In the genomic region with DNA sequence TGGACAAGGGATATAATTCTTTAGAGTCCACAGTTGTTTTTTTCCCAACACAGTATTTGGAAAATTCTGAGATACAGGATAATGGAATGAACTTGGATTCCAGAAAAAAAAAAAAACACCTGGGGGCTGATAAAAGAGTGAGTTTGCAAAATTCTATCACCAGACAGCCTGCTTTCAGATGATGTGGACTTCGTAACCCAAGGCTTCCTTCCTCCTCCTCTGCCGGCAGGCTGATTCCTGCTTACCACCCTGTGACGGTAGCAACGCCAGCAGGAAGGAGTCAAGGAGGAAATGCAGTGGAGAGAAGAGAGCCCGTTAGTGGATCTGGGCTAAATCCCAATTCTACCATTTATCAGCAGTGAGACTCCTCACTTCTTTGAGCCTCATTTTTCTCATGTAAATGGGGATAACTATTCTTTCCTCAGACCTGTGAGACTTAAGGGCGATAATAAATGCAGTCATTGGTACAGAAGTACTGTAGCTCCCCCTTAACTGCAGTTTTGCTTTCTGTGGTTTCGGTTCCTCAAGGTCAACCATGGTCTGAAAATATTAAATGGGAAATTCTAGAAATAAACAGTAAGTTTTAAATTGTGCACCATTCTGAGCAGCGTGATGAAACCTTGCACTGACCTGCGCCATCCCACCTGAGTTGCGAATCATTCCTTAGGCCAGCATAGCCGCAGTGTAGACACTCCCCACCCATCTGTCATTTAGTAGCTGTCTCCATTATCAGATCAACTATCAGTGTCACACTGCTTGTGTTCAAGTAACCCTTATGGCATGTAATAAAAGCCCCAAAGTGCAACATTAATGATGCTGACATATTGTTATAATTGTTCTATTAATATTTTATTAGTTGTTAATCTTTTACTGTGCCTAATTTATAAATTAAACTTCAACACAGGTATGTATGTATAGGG, we compare ENCODE assay signal across 9 cellular contexts.
DNase-seq lines count a peak whose midpoint lies in the region; ATAC-seq and TF ChIP-seq lines count a peak whose summit lies in the region.
"Had no signal": no experiment of that assay in that cellular context is flagged by ENCODE, and none has a peak within 500 bp of the region (broad histone marks: within the 10 kb centered on the region; RNA-seq: fewer than 3 reads in every experiment).

No MANE protein-coding gene starts in this region.

- H4K8ac ChIP-seq in mesenchymal stem cell (ENCODE audit: low read length), result no peak overlapping the region

- H2BK5ac ChIP-seq in mesenchymal stem cell (ENCODE audit: low read depth, low read length, poor library complexity, severe bottlenecking), result no peak overlapping the region

- H3K36me3 Mint-ChIP-seq in CD14-positive monocyte (no peaks in the 10 kb centered on the region), activated B cell treated with CpG ODN at 0.5 μM for 24 hours (ENCODE audit: low read depth) (no peaks in the 10 kb centered on the region)
- H3K36me3 Mint-ChIP-seq: activated naive CD4-positive, alpha-beta T cell treated with anti-CD3 and anti-CD28 coated beads, Interleukin-2, amount 50 U/mL, for 24 hours had no signal

- 97% methylated on average over 7 of the region's 11 CpGs for WGBS in mesenchymal stem cell

- no peaks in the 10 kb centered on the region for H3K27me3 ChIP-seq in mesenchymal stem cell (ENCODE audit: control insufficient read depth in 1 of 2, insufficient read depth in 1 of 2, low read length in 2 of 2)

- TF ChIP-seq CTCF in CD14-positive monocyte (IDR thresholded peaks at IDR 0.05) (no peak), activated B cell treated with CpG ODN at 0.5 μM for 24 hours (IDR thresholded peaks at IDR 0.05) (no peak)

- H2AFZ ChIP-seq in mesenchymal stem cell (ENCODE audit: low read depth, low read length), result no peak overlapping the region

- no peak overlapping the region for H3K4me2 ChIP-seq in mesenchymal stem cell (ENCODE audit: low read length, poor library complexity, severe bottlenecking)

- H3K9me3 Mint-ChIP-seq in CD14-positive monocyte (no peaks in the 10 kb centered on the region), activated B cell treated with CpG ODN at 0.5 μM for 24 hours (no peaks in the 10 kb centered on the region)
- H3K9me3 Mint-ChIP-seq: activated naive CD4-positive, alpha-beta T cell treated with anti-CD3 and anti-CD28 coated beads, Interleukin-2, amount 50 U/mL, for 24 hours had no signal

- no peak overlapping the region for H3K4ac ChIP-seq in mesenchymal stem cell (ENCODE audit: low read depth in 1 of 2, low read length in 2 of 2)

- no peak overlapping the region for H2BK120ac ChIP-seq in mesenchymal stem cell (ENCODE audit: low read depth, low read length)

- no peak overlapping the region for H3K27ac ChIP-seq in mesenchymal stem cell (ENCODE audit: low read length, poor library complexity, severe bottlenecking)

- no peak overlapping the region for H3K9ac ChIP-seq in mesenchymal stem cell (ENCODE audit: low read length)

- H2BK15ac ChIP-seq in mesenchymal stem cell (ENCODE audit: low read depth, poor library complexity, severe bottlenecking), result no peak overlapping the region

- no peak overlapping the region for H3K18ac ChIP-seq in mesenchymal stem cell (ENCODE audit: low read depth in 1 of 2, low read length in 2 of 2)

- no peaks in the 10 kb centered on the region for H3K9me3 ChIP-seq in mesenchymal stem cell (ENCODE audit: control insufficient read depth, low read length)

- peak; percentile 85 for ATAC-seq in GM21360 (IDR thresholded peaks at IDR 0.05; ENCODE audit: unreplicated experiment)
- peak; percentile 86 for ATAC-seq in HG03354 (IDR thresholded peaks at IDR 0.05; ENCODE audit: poor library complexity, severe bottlenecking, unreplicated experiment)
- peak; percentile 79 for ATAC-seq in activated B cell treated with CpG ODN at 0.5 μM for 24 hours (ENCODE audit: low read depth)
- ATAC-seq in sciatic nerve, result no peak

- no peak overlapping the region for H3K23ac ChIP-seq in mesenchymal stem cell (ENCODE audit: low read length in 2 of 2)

- no peak overlapping the region for H2AK5ac ChIP-seq in mesenchymal stem cell (ENCODE audit: low read length, severe bottlenecking)

- intact Hi-C loops in CD14-positive monocyte (cut with micrococcal nuclease), result no loop called here
- intact Hi-C loops in activated B cell treated with CpG ODN at 0.5 μM for 24 hours (cut with micrococcal nuclease), result no loop called here
- intact Hi-C loops in sciatic nerve (cut with DNase I), result no loop called here

- no peak overlapping the region for H3K14ac ChIP-seq in mesenchymal stem cell (ENCODE audit: low read length in 2 of 2)

- H3K4me1 ChIP-seq in mesenchymal stem cell (ENCODE audit: control insufficient read depth, insufficient read depth, low read depth, low read length), result peaks cover 21% of the 10 kb centered on the region

- H3K4me3 ChIP-seq in mesenchymal stem cell (ENCODE audit: insufficient read depth in 1 of 2, low read depth in 1 of 2, low read length in 2 of 2), result no peak overlapping the region

- CTCF ChIA-PET in activated B cell treated with CpG ODN at 0.5 μM for 24 hours (lab: Charles Lee), result no interaction called here

- H3K27me3 Mint-ChIP-seq in CD14-positive monocyte (ENCODE audit: low read depth in 3 of 3) (peaks cover 2 to 4% (median 3%) of the 10 kb centered on the region in 3 donors), activated B cell treated with CpG ODN at 0.5 μM for 24 hours (no peaks in the 10 kb centered on the region)
- H3K27me3 Mint-ChIP-seq: activated naive CD4-positive, alpha-beta T cell treated with anti-CD3 and anti-CD28 coated beads, Interleukin-2, amount 50 U/mL, for 24 hours had no signal

- no peaks in the 10 kb centered on the region for H3K79me1 ChIP-seq in mesenchymal stem cell (replicated peaks; ENCODE audit: low read length, poor library complexity, severe bottlenecking)

- H3K4me3 Mint-ChIP-seq in CD14-positive monocyte (peak overlapping the region; percentile 79 to 89), activated B cell treated with CpG ODN at 0.5 μM for 24 hours (peak overlapping the region; percentile 80)
- H3K4me3 Mint-ChIP-seq: activated naive CD4-positive, alpha-beta T cell treated with anti-CD3 and anti-CD28 coated beads, Interleukin-2, amount 50 U/mL, for 24 hours had no signal

- peaks cover 21 to 53% of the 10 kb centered on the region in 2 experiments for H3K36me3 ChIP-seq in mesenchymal stem cell (ENCODE audit: control insufficient read depth in 1 of 2, insufficient read depth in 2 of 2, low read depth in 1 of 2, low read length in 2 of 2)

- no peak overlapping the region for H2BK12ac ChIP-seq in mesenchymal stem cell (ENCODE audit: low read length in 2 of 2)

- H3K27ac Mint-ChIP-seq in CD14-positive monocyte, result peak overlapping the region; percentile 84 to 93 (median 91)
- H3K27ac Mint-ChIP-seq in activated B cell treated with CpG ODN at 0.5 μM for 24 hours, result peak overlapping the region; percentile 63
- H3K27ac Mint-ChIP-seq: activated naive CD4-positive, alpha-beta T cell treated with anti-CD3 and anti-CD28 coated beads, Interleukin-2, amount 50 U/mL, for 24 hours had no signal

- POLR2A ChIA-PET in activated B cell treated with CpG ODN at 0.5 μM for 24 hours (lab: Charles Lee), result interaction anchor here (0.6 kb wide), 1 partner anchor 38 kb away, joined by 5 read pairs; no protein-coding TSS in a partner anchor

- DNase-seq in CD14-positive monocyte (ENCODE audit: low spot score), result no peak
- no peak for DNase-seq in activated B cell treated with CpG ODN at 0.5 μM for 24 hours
- no peak for DNase-seq in AG08396 (ENCODE audit: low spot score)
- DNase-seq in mesenchymal stem cell, result no peak
- DNase-seq in NCI-H446 (lab: John Stamatoyannopoulos, UW), result no peak
- no peak for DNase-seq in sciatic nerve (ENCODE audit: low spot score)

- no peak overlapping the region for H4K91ac ChIP-seq in mesenchymal stem cell (ENCODE audit: low read length)

- H3K4me1 Mint-ChIP-seq in CD14-positive monocyte (peaks cover 45% of the 10 kb centered on the region), activated B cell treated with CpG ODN at 0.5 μM for 24 hours (peaks cover 13% of the 10 kb centered on the region)
